In genomic region chr11:43537831-43538230, GRCh38 we compare ENCODE assay signal across 22 cellular contexts.
"Had no signal": no experiment of that assay in that cellular context is flagged by ENCODE, and none has a peak within 500 bp of the region (broad histone marks: within the 10 kb centered on the region; RNA-seq: fewer than 3 reads in every experiment).

No MANE protein-coding gene starts in this region.

- H3K79me2 ChIP-seq: parathyroid adenoma had no signal

- H3K4me3 Mint-ChIP-seq: naive thymus-derived CD4-positive, alpha-beta T cell; stimulated activated memory B cell treated with anti-CD40 and anti-IgM and Interleukin-4, amounts not matched to agents 10 μg/mL and 1 μg/mL and 100 μg/mL, for 72 hours; stimulated activated naive CD8-positive, alpha-beta T cell treated with anti-CD3 and anti-CD28 coated beads, Interleukin-15, Interleukin-2, amounts not matched to agents 100 ng/mL and 50 ng/mL, for 24 hours had no signal

- ATAC-seq: esophagus mucosa; heart left ventricle; left lobe of liver; naive thymus-derived CD4-positive, alpha-beta T cell; psoas muscle; stimulated activated memory B cell treated with anti-CD40 and anti-IgM and Interleukin-4, amounts not matched to agents 10 μg/mL and 1 μg/mL and 100 μg/mL, for 72 hours; upper lobe of right lung had no signal

- DNase-seq: cortex of kidney; dorsolateral prefrontal cortex; effector CD8-positive, alpha-beta T cell; heart left ventricle; mammary epithelial cell; naive thymus-derived CD4-positive, alpha-beta T cell; psoas muscle; retina; right lobe of liver; stimulated activated CD4-positive, alpha-beta T cell treated with anti-CD3 and anti-CD28 coated beads, Interleukin-4, amount 100 ng/mL, for 1 hour; testis; upper lobe of right lung had no signal

- H3K27me3 ChIP-seq: right lobe of liver, testis, vagina had no signal

- H3K9me3 ChIP-seq: psoas muscle, right lobe of liver, testis, upper lobe of right lung, vagina had no signal

- H3K27ac ChIP-seq: dorsolateral prefrontal cortex, heart left ventricle, parathyroid adenoma, psoas muscle, right lobe of liver, testis, tibial nerve, upper lobe of right lung, vagina had no signal

- H2AFZ ChIP-seq: parathyroid adenoma had no signal

- H3K4me1 Mint-ChIP-seq: naive thymus-derived CD4-positive, alpha-beta T cell; stimulated activated memory B cell treated with anti-CD40 and anti-IgM and Interleukin-4, amounts not matched to agents 10 μg/mL and 1 μg/mL and 100 μg/mL, for 72 hours had no signal

- H3K4me1 ChIP-seq: heart left ventricle, parathyroid adenoma, psoas muscle, right lobe of liver, tibial nerve, upper lobe of right lung, vagina had no signal

- H3K27ac Mint-ChIP-seq: naive thymus-derived CD4-positive, alpha-beta T cell; stimulated activated memory B cell treated with anti-CD40 and anti-IgM and Interleukin-4, amounts not matched to agents 10 μg/mL and 1 μg/mL and 100 μg/mL, for 72 hours; stimulated activated naive CD8-positive, alpha-beta T cell treated with anti-CD3 and anti-CD28 coated beads, Interleukin-15, Interleukin-2, amounts not matched to agents 100 ng/mL and 50 ng/mL, for 24 hours had no signal

- FAIRE-seq: endometrium, frontal cortex, islet of Langerhans had no signal

- H3K4me3 ChIP-seq: dorsolateral prefrontal cortex, heart left ventricle, psoas muscle, right lobe of liver, testis, tibial nerve, upper lobe of right lung, vagina had no signal

- H3K36me3 ChIP-seq: heart left ventricle, right lobe of liver, tibial nerve, upper lobe of right lung, vagina had no signal

- H3K9ac ChIP-seq: parathyroid adenoma had no signal

- H3K36me3 Mint-ChIP-seq: naive thymus-derived CD4-positive, alpha-beta T cell; stimulated activated memory B cell treated with anti-CD40 and anti-IgM and Interleukin-4, amounts not matched to agents 10 μg/mL and 1 μg/mL and 100 μg/mL, for 72 hours had no signal
